ENCODE assay signal across 8 cellular contexts in the genomic region with DNA sequence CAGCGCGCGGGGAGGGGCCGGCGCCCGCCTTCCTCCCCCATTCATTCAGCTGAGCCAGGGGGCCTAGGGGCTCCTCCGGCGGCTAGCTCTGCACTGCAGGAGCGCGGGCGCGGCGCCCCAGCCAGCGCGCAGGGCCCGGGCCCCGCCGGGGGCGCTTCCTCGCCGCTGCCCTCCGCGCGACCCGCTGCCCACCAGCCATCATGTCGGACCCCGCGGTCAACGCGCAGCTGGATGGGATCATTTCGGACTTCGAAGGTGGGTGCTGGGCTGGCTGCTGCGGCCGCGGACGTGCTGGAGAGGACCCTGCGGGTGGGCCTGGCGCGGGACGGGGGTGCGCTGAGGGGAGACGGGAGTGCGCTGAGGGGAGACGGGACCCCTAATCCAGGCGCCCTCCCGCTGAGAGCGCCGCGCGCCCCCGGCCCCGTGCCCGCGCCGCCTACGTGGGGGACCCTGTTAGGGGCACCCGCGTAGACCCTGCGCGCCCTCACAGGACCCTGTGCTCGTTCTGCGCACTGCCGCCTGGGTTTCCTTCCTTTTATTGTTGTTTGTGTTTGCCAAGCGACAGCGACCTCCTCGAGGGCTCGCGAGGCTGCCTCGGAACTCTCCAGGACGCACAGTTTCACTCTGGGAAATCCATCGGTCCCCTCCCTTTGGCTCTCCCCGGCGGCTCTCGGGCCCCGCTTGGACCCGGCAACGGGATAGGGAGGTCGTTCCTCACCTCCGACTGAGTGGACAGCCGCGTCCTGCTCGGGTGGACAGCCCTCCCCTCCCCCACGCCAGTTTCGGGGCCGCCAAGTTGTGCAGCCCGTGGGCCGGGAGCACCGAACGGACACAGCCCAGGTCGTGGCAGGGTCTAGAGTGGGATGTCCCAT.
A peak's percentile ranks its signal among the peaks of the same experiment; 100 is the strongest.
DNase-seq lines count a peak whose midpoint lies in the region; ATAC-seq, FAIRE-seq and TF ChIP-seq lines count a peak whose summit lies in the region.

No MANE protein-coding gene starts in this region.

- no peaks in the 10 kb centered on the region for H3K9me3 Mint-ChIP-seq in stimulated activated naive B cell treated with anti-CD40 and anti-IgM and Interleukin-4, amounts not matched to agents 10 μg/mL and 1 μg/mL and 100 μg/mL, for 72 hours

- TF ChIP-seq CTCF in NB4 (IDR thresholded peaks at IDR 0.05; ENCODE audit: low read depth, low read length) (no peak), astrocyte of the cerebellum (IDR thresholded peaks at IDR 0.05; ENCODE audit: low read depth, low read length, missing control alignments) (no peak)

- in situ Hi-C loops in astrocyte of the cerebellum (cut with HindIII; ENCODE audit: low sequenced_read_pairs), result no loop called here

- ATAC-seq in stimulated activated naive B cell treated with anti-CD40 and anti-IgM and Interleukin-4, amounts not matched to agents 10 μg/mL and 1 μg/mL and 100 μg/mL, for 72 hours (replicated peaks), result peak; percentile 30 to 35
- no peak for ATAC-seq in HG02938 (IDR thresholded peaks at IDR 0.05; ENCODE audit: unreplicated experiment)

- DNase-seq in NOMO-1 treated with DMSO at 0.1 percent for 48 hours (lab: John Stamatoyannopoulos, UW; ENCODE audit: unreplicated experiment), result peak; percentile 9
- no peak for DNase-seq in NOMO-1 treated with dmso at 0.1 percent for 144 hours (lab: John Stamatoyannopoulos, UW; ENCODE audit: unreplicated experiment)
- peak; percentile 59 for DNase-seq in NB4 (ENCODE audit: low read depth)
- no peak for DNase-seq in astrocyte of the cerebellum (ENCODE audit: low read depth)
- peak; percentile 83 for DNase-seq in islet precursor cell
- DNase-seq in stimulated activated naive B cell treated with anti-CD40 and anti-IgM and Interleukin-4, amounts not matched to agents 10 μg/mL and 1 μg/mL and 100 μg/mL, for 72 hours, result no peak
- DNase-seq in H54 (ENCODE audit: insufficient read length, low spot score), result no peak

- H3K27me3 Mint-ChIP-seq in stimulated activated naive B cell treated with anti-CD40 and anti-IgM and Interleukin-4, amounts not matched to agents 10 μg/mL and 1 μg/mL and 100 μg/mL, for 72 hours, result no peaks in the 10 kb centered on the region

- H3K4me1 Mint-ChIP-seq in stimulated activated naive B cell treated with anti-CD40 and anti-IgM and Interleukin-4, amounts not matched to agents 10 μg/mL and 1 μg/mL and 100 μg/mL, for 72 hours, result peaks cover 59 to 66% of the 10 kb centered on the region in 2 donors

- peak overlapping the region; percentile 90 to 92 for H3K4me3 Mint-ChIP-seq in stimulated activated naive B cell treated with anti-CD40 and anti-IgM and Interleukin-4, amounts not matched to agents 10 μg/mL and 1 μg/mL and 100 μg/mL, for 72 hours

- peak overlapping the region; percentile 59 for H3K4me3 ChIP-seq in NB4 (ENCODE audit: low read depth, low read length)
- peak overlapping the region; percentile 88 for H3K4me3 ChIP-seq in astrocyte of the cerebellum (ENCODE audit: low read depth, low read length)

- peak overlapping the region; percentile 82 for H3K27ac Mint-ChIP-seq in stimulated activated naive B cell treated with anti-CD40 and anti-IgM and Interleukin-4, amounts not matched to agents 10 μg/mL and 1 μg/mL and 100 μg/mL, for 72 hours

- FAIRE-seq in H54 (lab: Jason Lieb, UNC), result no peak

- H3K36me3 Mint-ChIP-seq in stimulated activated naive B cell treated with anti-CD40 and anti-IgM and Interleukin-4, amounts not matched to agents 10 μg/mL and 1 μg/mL and 100 μg/mL, for 72 hours, result no peaks in the 10 kb centered on the region

- TF ChIP-seq POLR2A in NB4 (IDR thresholded peaks at IDR 0.05; ENCODE audit: extremely low read depth, insufficient read length) (no peak), H54 (IDR thresholded peaks at IDR 0.05; ENCODE audit: low read depth, low read length) (no peak)

Comparison
In these comparisons a context has a peak if more than half of its experiments do, and no peak if none do; other contexts are left out.
1. DNase-seq: peak in NOMO-1 treated with DMSO at 0.1 percent for 48 hours (single experiment), NB4 (single experiment) and islet precursor cell (single experiment); none in NOMO-1 treated with dmso at 0.1 percent for 144 hours (single experiment), astrocyte of the cerebellum (single experiment), stimulated activated naive B cell treated with anti-CD40 and anti-IgM and Interleukin-4, amounts not matched to agents 10 μg/mL and 1 μg/mL and 100 μg/mL, for 72 hours (single experiment) and H54 (single experiment).